ENCODE assay signal across 1 cellular context in genomic region chr2:99891358-99891757, GRCh38.
TF ChIP-seq lines count a peak whose summit lies in the region.

No MANE protein-coding gene starts in this region.

TF ChIP-seq in IMR-90, 13 proteins besides CTCF, POLR2A, EP300 and RAD21 (continued from another document):
- no peak for TF ChIP-seq ELK1 (IDR thresholded peaks at IDR 0.05; ENCODE audit: borderline replicate concordance, low read depth, low read length)
